ENCODE assay signal across 1 cellular context in genomic region chr4:32569844-32570243, GRCh38.
TF ChIP-seq lines count a peak whose summit lies in the region.

No MANE protein-coding gene starts in this region.

TF ChIP-seq in HepG2, 621 proteins besides CTCF, POLR2A, EP300 and RAD21:
- no peak for TF ChIP-seq ZNF556 (CRISPR knock-in tag; IDR thresholded peaks at IDR 0.05; ENCODE audit: borderline replicate concordance)
- TF ChIP-seq FOXJ3 (CRISPR knock-in tag; IDR thresholded peaks at IDR 0.05; ENCODE audit: borderline replicate concordance) = no peak
- no peak for TF ChIP-seq RFXANK (CRISPR knock-in tag; IDR thresholded peaks at IDR 0.05)
- no peak for TF ChIP-seq ZNF790 (CRISPR knock-in tag; IDR thresholded peaks at IDR 0.05; ENCODE audit: borderline replicate concordance)
- no peak for TF ChIP-seq HOXD1 (CRISPR knock-in tag; IDR thresholded peaks at IDR 0.05)
